Comparison of ENCODE assay signal across 1 cellular context in genomic region chr19:33263325-33264023, GRCh38.
TF ChIP-seq lines count a peak whose summit lies in the region.

No MANE protein-coding gene starts in this region.

TF ChIP-seq in K562, 482 proteins besides CTCF, POLR2A, EP300 and RAD21 (continued from another document and continues in another):
- no peak for TF ChIP-seq E4F1 (CRISPR knock-in tag; IDR thresholded peaks at IDR 0.05; ENCODE audit: borderline replicate concordance)
- TF ChIP-seq SUPT5H (IDR thresholded peaks at IDR 0.05), result no peak
- no peak for TF ChIP-seq GTF3C2 (IDR thresholded peaks at IDR 0.05; ENCODE audit: borderline replicate concordance, extremely low read depth, insufficient read length)
- TF ChIP-seq FOXJ3 (CRISPR knock-in tag; IDR thresholded peaks at IDR 0.05), result no peak
- TF ChIP-seq ZNF707 (CRISPR knock-in tag; conservative IDR thresholded peaks at IDR 0.05), result no peak
- no peak for TF ChIP-seq TGIF2 (CRISPR knock-in tag; IDR thresholded peaks at IDR 0.05)
- TF ChIP-seq E2F6 (IDR thresholded peaks at IDR 0.05; ENCODE audit: borderline replicate concordance in 1 of 2, extremely low read depth in 1 of 2, insufficient read depth in 1 of 2, insufficient read length in 1 of 2, low read depth in 1 of 2, low read length in 1 of 2, poor library complexity in 1 of 2, severe bottlenecking in 1 of 2), result peak in 1 of 2 experiments; percentile 46
- TF ChIP-seq TARDBP (IDR thresholded peaks at IDR 0.05), result no peak
- TF ChIP-seq, protein P1, sequence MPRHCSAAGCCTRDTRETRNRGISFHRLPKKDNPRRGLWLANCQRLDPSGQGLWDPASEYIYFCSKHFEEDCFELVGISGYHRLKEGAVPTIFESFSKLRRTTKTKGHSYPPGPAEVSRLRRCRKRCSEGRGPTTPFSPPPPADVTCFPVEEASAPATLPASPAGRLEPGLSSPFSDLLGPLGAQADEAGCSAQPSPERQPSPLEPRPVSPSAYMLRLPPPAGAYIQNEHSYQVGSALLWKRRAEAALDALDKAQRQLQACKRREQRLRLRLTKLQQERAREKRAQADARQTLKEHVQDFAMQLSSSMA (CRISPR knock-in tag; IDR thresholded peaks at IDR 0.05), result no peak
- TF ChIP-seq ZNF121 (CRISPR knock-in tag; conservative IDR thresholded peaks at IDR 0.05), result no peak
- TF ChIP-seq WHSC1 (IDR thresholded peaks at IDR 0.05; ENCODE audit: low read length), result no peak
- no peak for TF ChIP-seq PTRF (tag; IDR thresholded peaks at IDR 0.05)
- TF ChIP-seq E2F8 (IDR thresholded peaks at IDR 0.05; ENCODE audit: low read depth, partially characterized antibody), result no peak
- no peak for TF ChIP-seq ZNF354B (CRISPR knock-in tag; IDR thresholded peaks at IDR 0.05)
- TF ChIP-seq PYGO2 (tag; IDR thresholded peaks at IDR 0.05), result no peak
- TF ChIP-seq ZNF174 (CRISPR knock-in tag; IDR thresholded peaks at IDR 0.05), result no peak
- TF ChIP-seq, protein P2, sequence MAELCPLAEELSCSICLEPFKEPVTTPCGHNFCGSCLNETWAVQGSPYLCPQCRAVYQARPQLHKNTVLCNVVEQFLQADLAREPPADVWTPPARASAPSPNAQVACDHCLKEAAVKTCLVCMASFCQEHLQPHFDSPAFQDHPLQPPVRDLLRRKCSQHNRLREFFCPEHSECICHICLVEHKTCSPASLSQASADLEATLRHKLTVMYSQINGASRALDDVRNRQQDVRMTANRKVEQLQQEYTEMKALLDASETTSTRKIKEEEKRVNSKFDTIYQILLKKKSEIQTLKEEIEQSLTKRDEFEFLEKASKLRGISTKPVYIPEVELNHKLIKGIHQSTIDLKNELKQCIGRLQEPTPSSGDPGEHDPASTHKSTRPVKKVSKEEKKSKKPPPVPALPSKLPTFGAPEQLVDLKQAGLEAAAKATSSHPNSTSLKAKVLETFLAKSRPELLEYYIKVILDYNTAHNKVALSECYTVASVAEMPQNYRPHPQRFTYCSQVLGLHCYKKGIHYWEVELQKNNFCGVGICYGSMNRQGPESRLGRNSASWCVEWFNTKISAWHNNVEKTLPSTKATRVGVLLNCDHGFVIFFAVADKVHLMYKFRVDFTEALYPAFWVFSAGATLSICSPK (IDR thresholded peaks at IDR 0.05; ENCODE audit: borderline replicate concordance), result no peak
- TF ChIP-seq ZFP30 (CRISPR knock-in tag; IDR thresholded peaks at IDR 0.05; ENCODE audit: borderline replicate concordance), result no peak
- TF ChIP-seq NFYB (IDR thresholded peaks at IDR 0.05; ENCODE audit: extremely low read depth, insufficient read length), result no peak
- no peak for TF ChIP-seq PCBP1 (IDR thresholded peaks at IDR 0.05; ENCODE audit: low read depth, low read length, poor library complexity, severe bottlenecking)
- no peak for TF ChIP-seq ZBED1 (IDR thresholded peaks at IDR 0.05)
- TF ChIP-seq GTF2A2 (tag; IDR thresholded peaks at IDR 0.05), result no peak
- TF ChIP-seq, protein P3, sequence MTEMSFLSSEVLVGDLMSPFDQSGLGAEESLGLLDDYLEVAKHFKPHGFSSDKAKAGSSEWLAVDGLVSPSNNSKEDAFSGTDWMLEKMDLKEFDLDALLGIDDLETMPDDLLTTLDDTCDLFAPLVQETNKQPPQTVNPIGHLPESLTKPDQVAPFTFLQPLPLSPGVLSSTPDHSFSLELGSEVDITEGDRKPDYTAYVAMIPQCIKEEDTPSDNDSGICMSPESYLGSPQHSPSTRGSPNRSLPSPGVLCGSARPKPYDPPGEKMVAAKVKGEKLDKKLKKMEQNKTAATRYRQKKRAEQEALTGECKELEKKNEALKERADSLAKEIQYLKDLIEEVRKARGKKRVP (CRISPR knock-in tag; IDR thresholded peaks at IDR 0.05), result no peak
- no peak for TF ChIP-seq MCM5 (IDR thresholded peaks at IDR 0.05; ENCODE audit: low read depth)
- TF ChIP-seq, protein P4, sequence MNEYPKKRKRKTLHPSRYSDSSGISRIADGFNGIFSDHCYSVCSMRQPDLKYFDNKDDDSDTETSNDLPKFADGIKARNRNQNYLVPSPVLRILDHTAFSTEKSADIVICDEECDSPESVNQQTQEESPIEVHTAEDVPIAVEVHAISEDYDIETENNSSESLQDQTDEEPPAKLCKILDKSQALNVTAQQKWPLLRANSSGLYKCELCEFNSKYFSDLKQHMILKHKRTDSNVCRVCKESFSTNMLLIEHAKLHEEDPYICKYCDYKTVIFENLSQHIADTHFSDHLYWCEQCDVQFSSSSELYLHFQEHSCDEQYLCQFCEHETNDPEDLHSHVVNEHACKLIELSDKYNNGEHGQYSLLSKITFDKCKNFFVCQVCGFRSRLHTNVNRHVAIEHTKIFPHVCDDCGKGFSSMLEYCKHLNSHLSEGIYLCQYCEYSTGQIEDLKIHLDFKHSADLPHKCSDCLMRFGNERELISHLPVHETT (CRISPR knock-in tag; conservative IDR thresholded peaks at IDR 0.05 in 1 of 2, IDR thresholded peaks at IDR 0.05 in 1 of 2), result no peak
- TF ChIP-seq, protein P5, sequence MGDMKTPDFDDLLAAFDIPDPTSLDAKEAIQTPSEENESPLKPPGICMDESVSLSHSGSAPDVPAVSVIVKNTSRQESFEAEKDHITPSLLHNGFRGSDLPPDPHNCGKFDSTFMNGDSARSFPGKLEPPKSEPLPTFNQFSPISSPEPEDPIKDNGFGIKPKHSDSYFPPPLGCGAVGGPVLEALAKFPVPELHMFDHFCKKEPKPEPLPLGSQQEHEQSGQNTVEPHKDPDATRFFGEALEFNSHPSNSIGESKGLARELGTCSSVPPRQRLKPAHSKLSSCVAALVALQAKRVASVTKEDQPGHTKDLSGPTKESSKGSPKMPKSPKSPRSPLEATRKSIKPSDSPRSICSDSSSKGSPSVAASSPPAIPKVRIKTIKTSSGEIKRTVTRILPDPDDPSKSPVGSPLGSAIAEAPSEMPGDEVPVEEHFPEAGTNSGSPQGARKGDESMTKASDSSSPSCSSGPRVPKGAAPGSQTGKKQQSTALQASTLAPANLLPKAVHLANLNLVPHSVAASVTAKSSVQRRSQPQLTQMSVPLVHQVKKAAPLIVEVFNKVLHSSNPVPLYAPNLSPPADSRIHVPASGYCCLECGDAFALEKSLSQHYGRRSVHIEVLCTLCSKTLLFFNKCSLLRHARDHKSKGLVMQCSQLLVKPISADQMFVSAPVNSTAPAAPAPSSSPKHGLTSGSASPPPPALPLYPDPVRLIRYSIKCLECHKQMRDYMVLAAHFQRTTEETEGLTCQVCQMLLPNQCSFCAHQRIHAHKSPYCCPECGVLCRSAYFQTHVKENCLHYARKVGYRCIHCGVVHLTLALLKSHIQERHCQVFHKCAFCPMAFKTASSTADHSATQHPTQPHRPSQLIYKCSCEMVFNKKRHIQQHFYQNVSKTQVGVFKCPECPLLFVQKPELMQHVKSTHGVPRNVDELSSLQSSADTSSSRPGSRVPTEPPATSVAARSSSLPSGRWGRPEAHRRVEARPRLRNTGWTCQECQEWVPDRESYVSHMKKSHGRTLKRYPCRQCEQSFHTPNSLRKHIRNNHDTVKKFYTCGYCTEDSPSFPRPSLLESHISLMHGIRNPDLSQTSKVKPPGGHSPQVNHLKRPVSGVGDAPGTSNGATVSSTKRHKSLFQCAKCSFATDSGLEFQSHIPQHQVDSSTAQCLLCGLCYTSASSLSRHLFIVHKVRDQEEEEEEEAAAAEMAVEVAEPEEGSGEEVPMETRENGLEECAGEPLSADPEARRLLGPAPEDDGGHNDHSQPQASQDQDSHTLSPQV (IDR thresholded peaks at IDR 0.05), result no peak
- no peak for TF ChIP-seq ZBTB5 (IDR thresholded peaks at IDR 0.05)
- TF ChIP-seq FOXK2 (conservative IDR thresholded peaks at IDR 0.05 in 1 of 2, IDR thresholded peaks at IDR 0.05 in 1 of 2; ENCODE audit: low read depth in 2 of 2), result no peak
- no peak for TF ChIP-seq MCM7 (IDR thresholded peaks at IDR 0.05)
- TF ChIP-seq NRF1 (conservative IDR thresholded peaks at IDR 0.05 in 1 of 2, IDR thresholded peaks at IDR 0.05 in 1 of 2), result no peak
- no peak for TF ChIP-seq GTF2B (IDR thresholded peaks at IDR 0.05; ENCODE audit: extremely low read depth, insufficient read length)
- TF ChIP-seq FOXP1 (CRISPR knock-in tag; IDR thresholded peaks at IDR 0.05), result no peak
- no peak for TF ChIP-seq PTBP1 (IDR thresholded peaks at IDR 0.05; ENCODE audit: low read depth, low read length)
- no peak for TF ChIP-seq ZNF586 (CRISPR knock-in tag; conservative IDR thresholded peaks at IDR 0.05)
